In the genomic region with DNA sequence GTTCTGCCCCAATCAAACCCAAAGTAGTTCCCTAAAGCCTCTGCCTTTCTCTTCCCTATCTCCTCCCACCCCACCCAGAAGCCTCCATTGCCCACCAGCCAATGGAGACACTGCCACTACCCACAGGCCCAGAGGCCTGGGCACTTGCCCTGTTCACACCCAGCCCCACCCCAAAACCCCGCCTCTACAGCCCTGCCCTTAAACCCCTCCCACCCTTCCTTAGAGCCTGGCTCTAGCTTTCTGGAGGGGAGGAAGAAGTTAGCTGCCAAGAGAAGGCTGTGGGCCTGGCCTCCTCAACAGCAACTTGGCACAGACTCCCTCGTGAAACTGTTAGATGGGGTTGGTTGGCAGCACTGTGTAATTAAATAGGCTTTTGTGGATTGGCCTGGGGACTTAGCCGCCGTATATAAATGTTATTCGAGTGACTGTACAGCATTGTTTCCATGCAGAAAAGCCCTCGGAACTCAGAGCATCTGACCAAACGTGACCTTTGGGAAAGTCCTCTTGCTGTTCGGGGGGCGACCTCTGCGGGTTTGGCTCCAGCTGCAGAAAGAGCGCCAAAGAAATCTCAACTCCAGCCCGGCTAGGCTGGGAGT, we compare ENCODE assay signal across 8 cellular contexts. TPM values are rescaled to one million over a fixed set of nuclear protein-coding genes. Genes with fewer than 3 reads are reported as not detected.
DNase-seq lines count a peak whose midpoint lies in the region; ATAC-seq and TF ChIP-seq lines count a peak whose summit lies in the region.

No MANE protein-coding gene starts in this region.

- H3K27ac ChIP-seq in testis, result no peak overlapping the region

- no peaks in the 10 kb centered on the region for H3K36me3 ChIP-seq in testis (ENCODE audit: low read depth, missing control alignments)

- H3K9me3 ChIP-seq in testis, result no peaks in the 10 kb centered on the region

- H3K4me3 ChIP-seq in astrocyte of the spinal cord (ENCODE audit: low read depth, low read length), result no peak overlapping the region
- H3K4me3 ChIP-seq in testis, result peak overlapping the region in 1 of 2 donors; percentile 46

- H3K4me1 ChIP-seq in testis, result peaks cover 10% of the 10 kb centered on the region

- ATAC-seq in GM19328 (IDR thresholded peaks at IDR 0.05; ENCODE audit: unreplicated experiment) (no peak), HG03097 (IDR thresholded peaks at IDR 0.05; ENCODE audit: low FRiP score, unreplicated experiment) (no peak)

- intact Hi-C loops in testis (cut with DNase I; ENCODE audit: low total_unique reads), result no loop called here

- no peak for TF ChIP-seq POLR2A in testis (IDR thresholded peaks at IDR 0.05)

- WGBS in testis, 2 donors, result 30 to 39% methylated on average over 11 to 12 of the region's 12 CpGs

- in situ Hi-C loops in astrocyte of the spinal cord (cut with HindIII; ENCODE audit: low sequenced_read_pairs), result no loop called here

- DNase-seq in GM03348 (ENCODE audit: low spot score), result peak; percentile 80
- peak; percentile 79 for DNase-seq in MV-4-11 (lab: John Stamatoyannopoulos, UW)
- peak; percentile 89 for DNase-seq in astrocyte of the spinal cord (ENCODE audit: low read depth, low spot score)
- DNase-seq in islet precursor cell, result peak; percentile 50
- DNase-seq in testis, result peak; percentile 55
- DNase-seq in activated naive CD4-positive, alpha-beta T cell treated with anti-CD3 and anti-CD28 coated beads, Interleukin-2, amount 50 U/mL, for 16 hours, result no peak

- H3K27me3 ChIP-seq in testis, result no peaks in the 10 kb centered on the region

- no peak for TF ChIP-seq CTCF in astrocyte of the spinal cord (IDR thresholded peaks at IDR 0.05; ENCODE audit: low read depth, low read length)
- no peak for TF ChIP-seq CTCF in testis (IDR thresholded peaks at IDR 0.05)

RNA-seq across cellular contexts. Expression of gene COL11A2, which starts 31.4 kb away (rescaled TPM):
- total RNA-seq in testis, result 1 to 10 TPM; 8.6 to 8.8 TPM
- 8.2 TPM for polyA plus RNA-seq in testis (ENCODE audit: insufficient read depth, low read depth, low replicate concordance)

RNA-seq across cellular contexts. Expression of gene RXRB, which starts 39.6 kb away (rescaled TPM):
- 10 to 100 TPM; 42.9 to 47.3 TPM for total RNA-seq in testis
- polyA plus RNA-seq in testis (ENCODE audit: insufficient read depth, low read depth, low replicate concordance), result 45.2 TPM

RNA-seq across cellular contexts. Expression of gene SLC39A7, which starts 39.8 kb away (rescaled TPM):
- total RNA-seq in testis, result 10 to 100 TPM; 79.1 to 85.7 TPM
- polyA plus RNA-seq in testis (ENCODE audit: insufficient read depth, low read depth, low replicate concordance), result 87.7 TPM

RNA-seq across cellular contexts. Expression of gene HSD17B8, which starts 43.6 kb away (rescaled TPM):
- 10 to 100 TPM; 25.4 to 26.3 TPM for total RNA-seq in testis
- 11.2 TPM for polyA plus RNA-seq in testis (ENCODE audit: insufficient read depth, low read depth, low replicate concordance)

RNA-seq across cellular contexts. Expression of gene RING1, which starts 47.5 kb away (rescaled TPM):
- total RNA-seq in testis, result 10 to 100 TPM; 36.2 to 38.0 TPM
- polyA plus RNA-seq in testis (ENCODE audit: insufficient read depth, low read depth, low replicate concordance), result 60.2 TPM
